In the genomic region with DNA sequence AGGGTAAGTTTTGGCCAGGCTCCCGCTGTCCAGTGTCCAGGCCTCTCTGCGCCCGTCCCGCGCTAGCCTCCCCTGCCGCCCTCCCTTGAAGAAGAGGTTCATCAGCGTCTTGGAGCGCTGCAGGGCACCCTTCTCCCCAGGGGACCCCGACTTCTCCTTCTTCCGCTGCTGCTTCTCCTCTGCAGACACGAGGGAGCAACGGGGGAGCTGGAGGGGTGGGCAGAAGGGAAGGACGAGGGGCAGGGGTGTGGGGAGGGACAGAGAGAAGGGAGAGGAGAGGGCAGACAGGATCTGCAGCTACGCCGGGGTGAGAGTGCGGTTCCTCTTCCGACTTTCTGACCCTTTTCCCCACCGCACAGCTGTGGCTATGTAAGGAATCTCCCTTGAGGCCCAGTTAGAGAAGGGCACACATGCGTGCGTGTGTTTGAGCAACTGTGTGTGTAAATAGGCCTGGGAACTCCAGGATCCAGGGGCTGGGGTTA, we compare ENCODE assay signal across 9 cellular contexts. TPM values are rescaled to one million over a fixed set of nuclear protein-coding genes. Genes with fewer than 3 reads are reported as not detected.
DNase-seq lines count a peak whose midpoint lies in the region; ATAC-seq lines count a peak whose summit lies in the region.
"Had no signal": no experiment of that assay in that cellular context is flagged by ENCODE, and none has a peak within 500 bp of the region (broad histone marks: within the 10 kb centered on the region; RNA-seq: fewer than 3 reads in every experiment).

No MANE protein-coding gene starts in this region.

- no peak overlapping the region for H3K9ac ChIP-seq in skeletal muscle tissue (ENCODE audit: low read depth in 1 of 3, low read length in 3 of 3)

- H3K4me1 ChIP-seq in SJCRH30 = peaks cover 23% of the 10 kb centered on the region
- peaks cover 2% of the 10 kb centered on the region; the same call in 1 of the 2 replicates for H3K4me1 ChIP-seq in iPS DF 6.9 (ENCODE audit: control insufficient read depth, insufficient read depth, low read length)
- peaks cover 6 to 22% (median 18%) of the 10 kb centered on the region in 3 donors for H3K4me1 ChIP-seq in skeletal muscle tissue (ENCODE audit: control insufficient read depth in 3 of 3, insufficient read depth in 3 of 3, low read length in 3 of 3)

- H3K36me3 ChIP-seq in SJCRH30 (no peaks in the 10 kb centered on the region), iPS DF 6.9 (ENCODE audit: control insufficient read depth, insufficient read depth, low read length) (no peaks in the 10 kb centered on the region), skeletal muscle tissue (ENCODE audit: control insufficient read depth in 3 of 3, insufficient read depth in 3 of 3, low read length in 3 of 3) (no peaks in the 10 kb centered on the region)

- H3K27ac ChIP-seq in SJCRH30 = peak overlapping the region; percentile 14; the same call in 1 of the 2 replicates
- no peak overlapping the region for H3K27ac ChIP-seq in iPS DF 6.9 (ENCODE audit: low read length)
- peak overlapping the region; percentile 19 for H3K27ac ChIP-seq in skeletal muscle tissue (ENCODE audit: low read depth, low read length)

- no peaks in the 10 kb centered on the region for H3K27me3 ChIP-seq in SJCRH30
- H3K27me3 ChIP-seq in iPS DF 6.9 (ENCODE audit: control insufficient read depth, insufficient read depth, low read length) = peaks cover 16% of the 10 kb centered on the region; the same call in 1 of the 2 replicates
- peaks cover 12 to 14% (median 14%) of the 10 kb centered on the region in 3 donors for H3K27me3 ChIP-seq in skeletal muscle tissue (ENCODE audit: control insufficient read depth in 3 of 3, insufficient read depth in 3 of 3, low read length in 3 of 3)

- peak overlapping the region; percentile 54 for H3K4me3 ChIP-seq in SJCRH30
- peak overlapping the region; percentile 22; the same call in 1 of the 2 replicates for H3K4me3 ChIP-seq in iPS DF 6.9 (ENCODE audit: low read length)
- H3K4me3 ChIP-seq in skeletal muscle tissue (ENCODE audit: low read length in 3 of 3) = no peak overlapping the region
- H3K4me3 ChIP-seq: lung had no signal

- H3K9me3 ChIP-seq in SJCRH30 (replicated peaks) (no peaks in the 10 kb centered on the region), iPS DF 6.9 (ENCODE audit: control insufficient read depth, insufficient read depth, low read length) (no peaks in the 10 kb centered on the region), skeletal muscle tissue (ENCODE audit: control insufficient read depth in 3 of 3, low read length in 3 of 3) (no peaks in the 10 kb centered on the region)

- DNase-seq in Right ventricle myocardium inferior (ENCODE audit: missing footprints) (peak; percentile 48), cardiac septum (ENCODE audit: low spot score) (no peak), SJCRH30 (peak; percentile 52 to 72), iPS DF 6.9 (ENCODE audit: low read depth, low spot score) (no peak), EL (no peak), LoVo (ENCODE audit: low spot score) (no peak)

- intact Hi-C loops in Right ventricle myocardium inferior (cut with DNase I) (loop anchor here (10.0 kb wide), 1 partner anchor 453 kb away; no protein-coding TSS in a partner anchor), cardiac septum (cut with DNase I) (no loop called here)

- ATAC-seq in Right ventricle myocardium inferior (peak; percentile 7), GM18909 (IDR thresholded peaks at IDR 0.05; ENCODE audit: poor library complexity, unreplicated experiment) (no peak)

- WGBS in iPS DF 6.9 (ENCODE audit: insufficient coverage, insufficient read length) = no CpG with 5 or more reads among the region's 20 CpGs

RNA-seq across cellular contexts. Expression of a gene that starts 12.8 kb away (rescaled TPM):
- total RNA-seq in Right ventricle myocardium inferior (0.22 TPM), cardiac septum (0.40 TPM), skeletal muscle tissue (1.0 TPM)
- 0.25 and 0.89 TPM in 2 replicates for total RNA-seq in SJCRH30 (2014; rRNA removed; shearing (Covaris generic))

RNA-seq across cellular contexts. Expression of a gene that starts 12.9 kb away (rescaled TPM):
- total RNA-seq in Right ventricle myocardium inferior (14.1 TPM), cardiac septum (30.8 TPM), skeletal muscle tissue (18.8 TPM)
- 14.3 and 15.3 TPM in 2 replicates for total RNA-seq in SJCRH30 (2014; rRNA removed; shearing (Covaris generic))

RNA-seq across cellular contexts. Expression of a gene that starts 18.6 kb away (rescaled TPM):
- 43.4 TPM for total RNA-seq in Right ventricle myocardium inferior
- total RNA-seq in cardiac septum = 47.2 TPM
- total RNA-seq in SJCRH30 (2014; rRNA removed; shearing (Covaris generic)) = 229 and 239 TPM in 2 replicates
- 37.6 TPM for total RNA-seq in skeletal muscle tissue

RNA-seq across cellular contexts. Expression of a gene that starts 30.8 kb away (rescaled TPM):
- total RNA-seq in Right ventricle myocardium inferior = 6.6 TPM
- 5.2 TPM for total RNA-seq in cardiac septum
- total RNA-seq in SJCRH30 (2014; rRNA removed; shearing (Covaris generic)) = 27.3 and 30.4 TPM in 2 replicates
- 4.2 TPM for total RNA-seq in skeletal muscle tissue

RNA-seq across cellular contexts. Expression of a gene that starts 30.9 kb away (rescaled TPM):
- total RNA-seq in Right ventricle myocardium inferior (58.3 TPM), cardiac septum (51.7 TPM), skeletal muscle tissue (41.2 TPM)
- total RNA-seq in SJCRH30 (2014; rRNA removed; shearing (Covaris generic)) = 92.1 and 101 TPM in 2 replicates

Comparison
In these comparisons a context has a peak if more than half of its experiments do, and no peak if none do; other contexts are left out.
1. DNase-seq: peak in Right ventricle myocardium inferior (single experiment) and SJCRH30 (2 of 2); none in cardiac septum (single experiment), iPS DF 6.9 (single experiment), EL (single experiment) and LoVo (single experiment).
2. H3K4me3 ChIP-seq: peak in SJCRH30 (single experiment) and iPS DF 6.9 (single experiment); none in skeletal muscle tissue (0 of 3).